In genomic region chr11:63915961-63916836, GRCh38 we compare ENCODE assay signal across 8 cellular contexts. TPM values are rescaled to one million over a fixed set of nuclear protein-coding genes. Genes with fewer than 3 reads are reported as not detected.
A peak's percentile ranks its signal among the peaks of the same experiment; 100 is the strongest.
DNase-seq lines count a peak whose midpoint lies in the region; ATAC-seq and TF ChIP-seq lines count a peak whose summit lies in the region.

No MANE protein-coding gene starts in this region.

- WGBS in gastroesophageal sphincter (ENCODE audit: low coverage in 1 of 2), 2 donors = no CpG with 5 or more reads among the region's 56 CpGs
- 8 to 10% (median 9%) methylated on average over 36 to 56 of the region's 56 CpGs for WGBS in psoas muscle, 3 donors

- DNase-seq in activated gamma-delta T cell treated with Interleukin-2 at 50 U/mL for 16 hours (peak; percentile 31), activated gamma-delta T cell (lab: John Stamatoyannopoulos, UW) (no peak), NCI-H1694 treated with DMSO at 0.1 percent for 48 hours (lab: John Stamatoyannopoulos, UW) (peak; percentile 22), psoas muscle (peak; percentile 62 to 77), HK-2 (ENCODE audit: unreplicated experiment) (no peak), putamen (ENCODE audit: low spot score) (no peak)
- peak; percentile 67 to 68 for DNase-seq in activated T-cell treated with anti-CD3 and anti-CD28 coated beads, Interleukin-2, amount 50 U/mL, for 48 hours

- H3K4me1 ChIP-seq in gastroesophageal sphincter (peaks cover 0 to 60% (median 40%) of the 10 kb centered on the region in 3 donors), psoas muscle (peaks cover 33% of the 10 kb centered on the region)

- intact Hi-C loops in psoas muscle (cut with DNase I) = loop anchor here in 1 of 2 donors (5.0 kb wide), 1 partner anchor 44 kb away; no protein-coding TSS in a partner anchor

- H3K27ac ChIP-seq in gastroesophageal sphincter (peak overlapping the region in 3 of 4 donors; percentile 48 to 88 (median 84)), psoas muscle (no peak overlapping the region)

- no peaks in the 10 kb centered on the region for H3K27me3 ChIP-seq in gastroesophageal sphincter
- no peaks in the 10 kb centered on the region for H3K27me3 ChIP-seq in psoas muscle (ENCODE audit: insufficient read depth in 3 of 3, low read length in 2 of 3)

- ATAC-seq in gastroesophageal sphincter (no peak), psoas muscle (no peak)

- peak overlapping the region; percentile 30 to 54 for H3K4me3 ChIP-seq in gastroesophageal sphincter
- H3K4me3 ChIP-seq in psoas muscle = peak overlapping the region; percentile 73

- H3K9me3 ChIP-seq in gastroesophageal sphincter (no peaks in the 10 kb centered on the region), psoas muscle (no peaks in the 10 kb centered on the region)

- TF ChIP-seq CTCF in gastroesophageal sphincter (IDR thresholded peaks at IDR 0.05) (peak in 3 of 4 experiments; percentile 43 to 73 (median 50)), psoas muscle (IDR thresholded peaks at IDR 0.05) (peak; percentile 54)

- TF ChIP-seq EP300 in gastroesophageal sphincter (IDR thresholded peaks at IDR 0.05) = no peak

- TF ChIP-seq POLR2A in gastroesophageal sphincter (IDR thresholded peaks at IDR 0.05) = no peak

- peaks cover 0 to under 1% of the 10 kb centered on the region in 2 donors for H3K36me3 ChIP-seq in gastroesophageal sphincter
- H3K36me3 ChIP-seq in psoas muscle (ENCODE audit: insufficient read depth in 1 of 2, low read depth in 1 of 2) = no peaks in the 10 kb centered on the region

RNA-seq across cellular contexts. Expression of gene RCOR2, which starts 0.8 kb away (rescaled TPM):
- under 1 TPM in 3 of 4 donors, not detected in 1; 0.16 to 0.74 (median 0.58) TPM for total RNA-seq in gastroesophageal sphincter
- 1 to 10 TPM in 1 of 4 donors, under 1 TPM in 3; 0.25 to 2.1 (median 0.47) TPM for total RNA-seq in psoas muscle
- polyA plus RNA-seq in psoas muscle = under 1 TPM; 0.07 to 0.91 (median 0.77) TPM

RNA-seq across cellular contexts. Expression of gene NAA40, which starts 22.6 kb away (rescaled TPM):
- 10 to 100 TPM in 1 of 4 donors, 1 to 10 TPM in 3; 3.8 to 12.5 (median 8.5) TPM for total RNA-seq in gastroesophageal sphincter
- total RNA-seq in psoas muscle = 10 to 100 TPM in 1 of 4 donors, 1 to 10 TPM in 3; 5.4 to 13.7 (median 7.8) TPM
- polyA plus RNA-seq in psoas muscle = 10 to 100 TPM in 1 of 3 donors, 1 to 10 TPM in 2; 4.6 to 10.5 (median 7.6) TPM

RNA-seq across cellular contexts. Expression of gene COX8A, which starts 58.2 kb away (rescaled TPM):
- total RNA-seq in gastroesophageal sphincter (100 to 1,000 TPM; 317 to 650 (median 402) TPM), psoas muscle (100 to 1,000 TPM; 547 to 830 (median 614) TPM)
- 1,000 to 10,000 TPM; 1,239 to 1,847 (median 1,663) TPM for polyA plus RNA-seq in psoas muscle

Comparison
In these comparisons a context has a peak if more than half of its experiments do, and no peak if none do; other contexts are left out.
1. DNase-seq: peak in activated gamma-delta T cell treated with Interleukin-2 at 50 U/mL for 16 hours (single experiment), NCI-H1694 treated with DMSO at 0.1 percent for 48 hours (single experiment), activated T-cell treated with anti-CD3 and anti-CD28 coated beads, Interleukin-2, amount 50 U/mL, for 48 hours (2 of 2) and psoas muscle (2 of 2); none in activated gamma-delta T cell (single experiment), HK-2 (single experiment) and putamen (single experiment).